ENCODE assay signal across 17 cellular contexts in genomic region chr20:59832406-59833156, GRCh38.
DNase-seq lines count a peak whose midpoint lies in the region; ATAC-seq and TF ChIP-seq lines count a peak whose summit lies in the region.
"Had no signal": no experiment of that assay in that cellular context is flagged by ENCODE, and none has a peak within 500 bp of the region (broad histone marks: within the 10 kb centered on the region; RNA-seq: fewer than 3 reads in every experiment).

No MANE protein-coding gene starts in this region.

- H3K9me3 ChIP-seq in right atrium auricular region: no peaks in the 10 kb centered on the region
- H3K9me3 ChIP-seq in heart left ventricle: no peaks in the 10 kb centered on the region
- H3K9me3 ChIP-seq in hepatocyte (ENCODE audit: low read depth): no peaks in the 10 kb centered on the region
- H3K9me3 ChIP-seq in testis: no peaks in the 10 kb centered on the region
- H3K9me3 ChIP-seq in WERI-Rb-1 (ENCODE audit: severe bottlenecking): no peaks in the 10 kb centered on the region
- H3K9me3 ChIP-seq: A549, Caco-2, SJCRH30 had no signal

- no peaks in the 10 kb centered on the region for H3K9me3 Mint-ChIP-seq in activated CD4-positive, alpha-beta memory T cell treated with anti-CD3 and anti-CD28 coated beads, Interleukin-2, amount 10 ng/mL, durations not matched to agents 7 days and 5 days

- CTCF ChIA-PET in RWPE1 (lab: Yijun Ruan, JAX): interaction anchor here (0.6 to 1.2 kb wide), 3 partner anchors 18 to 49 kb away, joined by 3 read pairs; no protein-coding TSS in a partner anchor
- CTCF ChIA-PET in activated CD4-positive, alpha-beta memory T cell treated with anti-CD3 and anti-CD28 coated beads, Interleukin-2, amount 10 ng/mL, durations not matched to agents 7 days and 5 days (lab: Charles Lee): no interaction called here

- H3K4me3 Mint-ChIP-seq in activated CD4-positive, alpha-beta memory T cell treated with anti-CD3 and anti-CD28 coated beads, Interleukin-2, amount 10 ng/mL, durations not matched to agents 7 days and 5 days: no peak overlapping the region

- no peak overlapping the region for H3K27ac Mint-ChIP-seq in activated CD4-positive, alpha-beta memory T cell treated with anti-CD3 and anti-CD28 coated beads, Interleukin-2, amount 10 ng/mL, durations not matched to agents 7 days and 5 days

- H3K27me3 ChIP-seq in right atrium auricular region: no peaks in the 10 kb centered on the region
- no peaks in the 10 kb centered on the region for H3K27me3 ChIP-seq in heart left ventricle
- no peaks in the 10 kb centered on the region for H3K27me3 ChIP-seq in hepatocyte
- H3K27me3 ChIP-seq in testis: no peaks in the 10 kb centered on the region
- peaks cover 97% of the 10 kb centered on the region for H3K27me3 ChIP-seq in WERI-Rb-1 (ENCODE audit: insufficient read depth, low read depth, severe bottlenecking)

- H3K4me1 ChIP-seq in right atrium auricular region (peaks cover 0 to 51% of the 10 kb centered on the region in 2 donors), heart left ventricle (peaks cover 0 to 56% (median 17%) of the 10 kb centered on the region in 12 donors), hepatocyte (ENCODE audit: insufficient read depth) (peaks cover 8% of the 10 kb centered on the region), testis (peaks cover 15% of the 10 kb centered on the region)
- H3K4me1 ChIP-seq: A549 had no signal

- DNase-seq in right atrium auricular region (ENCODE audit: low spot score) (peak; percentile 32), heart left ventricle (no peak), RWPE1 (ENCODE audit: low spot score) (no peak), hepatocyte (ENCODE audit: low spot score) (peak; percentile 2), testis (peak; percentile 7), WERI-Rb-1 (no peak)
- DNase-seq in activated CD4-positive, alpha-beta memory T cell treated with anti-CD3 and anti-CD28 coated beads, Interleukin-2, amount 10 ng/mL, durations not matched to agents 7 days and 5 days: no peak
- DNase-seq: GM23248, NCI-H1105 treated with DMSO at 0.1 percent for 48 hours, NCI-H187 treated with DMSO at 0.1 percent for 48 hours, NCI-H526 treated with DMSO at 0.1 percent for 48 hours, RPMI8226, SJCRH30 had no signal

- H3K36me3 ChIP-seq in right atrium auricular region (no peaks in the 10 kb centered on the region), heart left ventricle (no peaks in the 10 kb centered on the region), hepatocyte (replicated peaks; ENCODE audit: insufficient read depth, low read depth) (no peaks in the 10 kb centered on the region), testis (ENCODE audit: low read depth, missing control alignments) (no peaks in the 10 kb centered on the region), WERI-Rb-1 (no peaks in the 10 kb centered on the region)
- H3K36me3 ChIP-seq: SJCRH30 had no signal

- no peaks in the 10 kb centered on the region for H4K20me1 ChIP-seq in hepatocyte (ENCODE audit: insufficient read depth, poor library complexity, severe bottlenecking)

- H3K4me3 ChIP-seq in right atrium auricular region (no peak overlapping the region), heart left ventricle (no peak overlapping the region), hepatocyte (no peak overlapping the region), testis (no peak overlapping the region), WERI-Rb-1 (ENCODE audit: low read depth, low read length) (no peak overlapping the region)
- H3K4me3 ChIP-seq: A549, GM23248, SJCRH30 had no signal

- H3K4me1 Mint-ChIP-seq in activated CD4-positive, alpha-beta memory T cell treated with anti-CD3 and anti-CD28 coated beads, Interleukin-2, amount 10 ng/mL, durations not matched to agents 7 days and 5 days: no peaks in the 10 kb centered on the region

- H3K9me2 ChIP-seq in hepatocyte (replicated peaks; ENCODE audit: insufficient read depth): no peaks in the 10 kb centered on the region

- no peak overlapping the region for H3K27ac ChIP-seq in right atrium auricular region
- no peak overlapping the region for H3K27ac ChIP-seq in heart left ventricle
- peak overlapping the region; percentile 93 for H3K27ac ChIP-seq in RWPE1
- H3K27ac ChIP-seq in hepatocyte: no peak overlapping the region
- no peak overlapping the region for H3K27ac ChIP-seq in testis
- H3K27ac ChIP-seq in WERI-Rb-1: no peak overlapping the region
- H3K27ac ChIP-seq: A549, GM23248, SJCRH30 had no signal

- intact Hi-C loops in heart left ventricle (cut with DNase I): loop anchor here in 2 of 10 donors (10.0 kb wide), 1 partner anchor 248 kb away; no protein-coding TSS in a partner anchor
- intact Hi-C loops in testis (cut with DNase I; ENCODE audit: low total_unique reads): no loop called here

- WGBS in heart left ventricle, 4 donors: 88 to 98% (median 91%) methylated on average over 10 of the region's 10 CpGs
- WGBS in hepatocyte (ENCODE audit: low lambda C conversion rate, missing lambda C conversion rate): 86% methylated on average over 10 of the region's 10 CpGs
- 77 to 86% methylated on average over 9 to 10 of the region's 10 CpGs for WGBS in testis, 2 donors

- H2AFZ ChIP-seq in hepatocyte: no peak overlapping the region
- H2AFZ ChIP-seq: GM23248 had no signal

- TF ChIP-seq CTCF in right atrium auricular region (IDR thresholded peaks at IDR 0.05) (no peak), heart left ventricle (IDR thresholded peaks at IDR 0.05) (no peak), RWPE1 (conservative IDR thresholded peaks at IDR 0.05; ENCODE audit: low read depth) (no peak), hepatocyte (IDR thresholded peaks at IDR 0.05; ENCODE audit: poor library complexity) (no peak), testis (IDR thresholded peaks at IDR 0.05) (no peak), WERI-Rb-1 (IDR thresholded peaks at IDR 0.05; ENCODE audit: low read depth, low read length) (no peak)

- peaks cover 12% of the 10 kb centered on the region for H3K27me3 Mint-ChIP-seq in activated CD4-positive, alpha-beta memory T cell treated with anti-CD3 and anti-CD28 coated beads, Interleukin-2, amount 10 ng/mL, durations not matched to agents 7 days and 5 days

- no peak overlapping the region for H3K4me2 ChIP-seq in hepatocyte
- H3K4me2 ChIP-seq: A549 had no signal

- ATAC-seq in heart left ventricle: no peak
- ATAC-seq in GM21529 (IDR thresholded peaks at IDR 0.05; ENCODE audit: unreplicated experiment): no peak
- ATAC-seq: A549, HCT116 had no signal

- TF ChIP-seq POLR2A in heart left ventricle (IDR thresholded peaks at IDR 0.05) (no peak), testis (IDR thresholded peaks at IDR 0.05) (no peak)

- POLR2A ChIA-PET in RWPE1 (lab: Yijun Ruan, JAX; ENCODE audit: low non-redundant PET): no interaction called here
- POLR2A ChIA-PET in activated CD4-positive, alpha-beta memory T cell treated with anti-CD3 and anti-CD28 coated beads, Interleukin-2, amount 10 ng/mL, durations not matched to agents 7 days and 5 days (lab: Charles Lee): no interaction called here

- H3K79me2 ChIP-seq in hepatocyte: no peaks in the 10 kb centered on the region

- no peaks in the 10 kb centered on the region for H3K36me3 Mint-ChIP-seq in activated CD4-positive, alpha-beta memory T cell treated with anti-CD3 and anti-CD28 coated beads, Interleukin-2, amount 10 ng/mL, durations not matched to agents 7 days and 5 days (ENCODE audit: low read depth)

Comparison
In these comparisons a context has a peak if more than half of its experiments do, and no peak if none do; other contexts are left out.
1. DNase-seq: peak in right atrium auricular region (single experiment), hepatocyte (single experiment) and testis (single experiment); none in heart left ventricle (0 of 5), RWPE1 (single experiment), WERI-Rb-1 (single experiment) and activated CD4-positive, alpha-beta memory T cell treated with anti-CD3 and anti-CD28 coated beads, Interleukin-2, amount 10 ng/mL, durations not matched to agents 7 days and 5 days (single experiment).